ENCODE assay signal across 8 cellular contexts in genomic region chr12:643478-644292, GRCh38. TPM values are rescaled to one million over a fixed set of nuclear protein-coding genes. Genes with fewer than 3 reads are reported as not detected.
DNase-seq lines count a peak whose midpoint lies in the region; ATAC-seq and TF ChIP-seq lines count a peak whose summit lies in the region.

No MANE protein-coding gene starts in this region.

- TF ChIP-seq CTCF in GM12865 (IDR thresholded peaks at IDR 0.05; ENCODE audit: insufficient read depth, low read depth, low read length, missing control alignments) (no peak), ascending aorta (IDR thresholded peaks at IDR 0.05) (no peak), kidney epithelial cell (IDR thresholded peaks at IDR 0.05; ENCODE audit: insufficient read depth, low read length, poor library complexity, severe bottlenecking) (no peak)

- DNase-seq in GM12865 (ENCODE audit: low read depth) (peak; percentile 79), HuH-7 (ENCODE audit: low spot score) (peak; percentile 45), ascending aorta (ENCODE audit: low spot score in 2 of 2) (peak in 1 of 2 donors; percentile 67), kidney epithelial cell (ENCODE audit: low read depth) (no peak), medulla oblongata (ENCODE audit: extremely low spot score) (no peak)

- H3K36me3 ChIP-seq in ascending aorta, result no peaks in the 10 kb centered on the region
- no peaks in the 10 kb centered on the region for H3K36me3 ChIP-seq in kidney epithelial cell (ENCODE audit: control insufficient read depth, insufficient read depth, low read length)
- H3K36me3 ChIP-seq in thymus (ENCODE audit: control insufficient read depth, insufficient read depth), result no peaks in the 10 kb centered on the region

- 26% methylated on average over 32 of the region's 32 CpGs for WGBS in thymus

- intact Hi-C loops in ascending aorta (cut with DNase I), result loop anchor here (2.0 to 5.0 kb wide), 2 partner anchors 79 to 107 kb away; no protein-coding TSS in a partner anchor

- H3K27me3 ChIP-seq in ascending aorta (no peaks in the 10 kb centered on the region), kidney epithelial cell (ENCODE audit: control insufficient read depth, insufficient read depth, low read length) (no peaks in the 10 kb centered on the region), thymus (ENCODE audit: control insufficient read depth, insufficient read depth) (no peaks in the 10 kb centered on the region)

- H3K4me3 ChIP-seq in GM12865 (ENCODE audit: low read depth, low read length) (peak overlapping the region; percentile 66), ascending aorta (peak overlapping the region; percentile 72 to 81), kidney epithelial cell (ENCODE audit: low read depth, low read length) (peak overlapping the region; percentile 48), thymus (ENCODE audit: low read length) (peak overlapping the region; percentile 72)

- H3K9me3 ChIP-seq in ascending aorta (no peaks in the 10 kb centered on the region), thymus (ENCODE audit: control insufficient read depth) (no peaks in the 10 kb centered on the region)

- no peak for ATAC-seq in HG02870 (IDR thresholded peaks at IDR 0.05; ENCODE audit: unreplicated experiment)
- no peak for ATAC-seq in HG03457 (IDR thresholded peaks at IDR 0.05; ENCODE audit: unreplicated experiment)

- H3K4me1 ChIP-seq in ascending aorta, result peaks cover 18 to 36% of the 10 kb centered on the region in 2 donors
- H3K4me1 ChIP-seq in thymus (ENCODE audit: control insufficient read depth, insufficient read depth, low read length), result peaks cover 7% of the 10 kb centered on the region

- H3K27ac ChIP-seq in ascending aorta (peak overlapping the region; percentile 97 to 99), thymus (ENCODE audit: low read depth) (peak overlapping the region; percentile 98)

RNA-seq across cellular contexts. Expression of gene NINJ2, which starts 19.6 kb away (rescaled TPM):
- total RNA-seq in ascending aorta (24.1 TPM), kidney epithelial cell (not detected in 2 replicates)
- 11.5 TPM for polyA plus RNA-seq in thymus

Comparison
In these comparisons a context has a peak if more than half of its experiments do, and no peak if none do; other contexts are left out.
1. DNase-seq: peak in GM12865 (single experiment) and HuH-7 (single experiment); none in kidney epithelial cell (single experiment) and medulla oblongata (single experiment).
2. RNA of gene NINJ2, which starts 19.6 kb away (total RNA-seq): 24.1 TPM in ascending aorta (single experiment); not detected in kidney epithelial cell; every median in the first group is over 10 times any median in the second.
3. Peak in every context shown above with its lines, with median percentiles within 50 percentile points of each other: H3K4me3 ChIP-seq.